In the genomic region with DNA sequence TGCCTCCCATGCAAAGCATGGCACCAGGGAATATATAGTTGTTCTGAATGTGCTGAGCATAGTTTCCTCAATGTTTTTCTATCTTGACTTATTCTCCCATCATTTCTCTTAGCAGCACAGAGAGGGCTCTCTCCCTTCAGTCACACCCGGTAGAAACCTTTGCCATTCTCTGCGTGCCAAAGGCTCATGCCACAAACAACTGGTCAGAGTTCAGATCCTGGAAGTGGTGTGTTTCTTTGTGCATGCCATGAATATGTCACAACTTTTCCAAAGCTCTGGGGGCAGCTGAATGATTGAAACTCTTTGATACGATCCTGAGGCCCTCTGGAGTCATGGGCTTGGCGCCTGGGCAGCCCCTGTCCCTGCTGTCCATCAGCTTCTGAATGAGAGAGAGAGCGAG, we compare ENCODE assay signal across 31 cellular contexts. TPM values are rescaled to one million over a fixed set of nuclear protein-coding genes. Genes with fewer than 3 reads are reported as not detected.
"Had no signal": no experiment of that assay in that cellular context is flagged by ENCODE, and none has a peak within 500 bp of the region (broad histone marks: within the 10 kb centered on the region; RNA-seq: fewer than 3 reads in every experiment).

No MANE protein-coding gene starts in this region.

- H3K27me3 Mint-ChIP-seq: activated CD8-positive, alpha-beta T cell treated with anti-CD3 and anti-CD28 coated beads for 36 hours had no signal

- H3K4me3 Mint-ChIP-seq: activated CD4-positive, alpha-beta T cell treated with anti-CD3 and anti-CD28 coated beads, Interleukin-2, amount 10 ng/mL, durations not matched to agents 24 days and 14 days; activated CD8-positive, alpha-beta T cell treated with anti-CD3 and anti-CD28 coated beads for 36 hours; IgD-negative memory B cell; T-helper 1 cell treated with Interleukin-12 subunit alpha and Interleukin-12 subunit beta and Interleukin-4 antibody, amounts not matched to agents 30 μg/mL and 1 μg/mL, for 36 hours; T-helper 2 cell treated with Interferon-gamma antibody and Interleukin-4, amounts not matched to agents 5 μg/mL and 100 μg/mL, for 36 hours had no signal

- H3K9me3 ChIP-seq: adrenal gland, body of pancreas, breast epithelium, SJCRH30 had no signal

- H3K27ac ChIP-seq: adrenal gland, body of pancreas, breast epithelium, SJCRH30, SK-N-MC had no signal

- H3K36me3 ChIP-seq: adrenal gland, breast epithelium, SJCRH30 had no signal

- DNase-seq: activated CD4-positive, alpha-beta T cell treated with anti-CD3 and anti-CD28 coated beads, Interleukin-2, amount 10 ng/mL, durations not matched to agents 24 days and 14 days; activated CD4-positive, alpha-beta T cell treated with anti-CD3 and anti-CD28 coated beads, Interleukin-2, amount 50 U/mL, for 4 hours; activated CD8-positive, alpha-beta T cell treated with anti-CD3 and anti-CD28 coated beads for 36 hours; activated gamma-delta T cell; activated naive CD4-positive, alpha-beta T cell treated with Interleukin-2 at 50 U/mL for 16 hours; activated T-cell treated with anti-CD3 and anti-CD28 coated beads, Interleukin-2, amount 50 U/mL, for 1 hour; adrenal gland; body of pancreas; Karpas-422; KBM-7; MV-4-11; NCI-H1092; NCI-H1417; NCI-H187 treated with DMSO at 0.1 percent for 48 hours; NCI-H2081; NCI-H226; NCI-H524 treated with DMSO at 0.1 percent for 48 hours; SHP77; SJCRH30 had no signal

- ATAC-seq: activated CD8-positive, alpha-beta T cell treated with anti-CD3 and anti-CD28 coated beads for 36 hours; activated naive CD4-positive, alpha-beta T cell treated with anti-CD3 and anti-CD28 coated beads, Interleukin-2, amount 50 U/mL, for 72 hours; body of pancreas; Panc1 had no signal

- H3K4me1 ChIP-seq: adrenal gland, body of pancreas, breast epithelium, SJCRH30 had no signal

- H3K4me3 ChIP-seq: adrenal gland, body of pancreas, breast epithelium, SJCRH30, SK-N-MC had no signal

- H3K9me3 Mint-ChIP-seq: activated CD4-positive, alpha-beta T cell treated with anti-CD3 and anti-CD28 coated beads, Interleukin-2, amount 10 ng/mL, durations not matched to agents 24 days and 14 days; activated CD8-positive, alpha-beta T cell treated with anti-CD3 and anti-CD28 coated beads for 36 hours; activated naive CD4-positive, alpha-beta T cell treated with anti-CD3 and anti-CD28 coated beads, Interleukin-2, amount 50 U/mL, for 72 hours; activated T-helper 2 cell treated with anti-CD3 and anti-CD28 coated beads, Interferon-gamma antibody, Interleukin-2, Interleukin-4, amounts not matched to agents 10 μg/mL and 5 μg/mL and 100 μg/mL, durations not matched to agents 14 hours and 24 hours and 36 hours; IgD-negative memory B cell; T-helper 1 cell treated with Interleukin-12 subunit alpha and Interleukin-12 subunit beta and Interleukin-4 antibody, amounts not matched to agents 30 μg/mL and 1 μg/mL, for 36 hours; T-helper 2 cell treated with Interferon-gamma antibody and Interleukin-4, amounts not matched to agents 5 μg/mL and 100 μg/mL, for 36 hours had no signal

- H3K27me3 ChIP-seq: adrenal gland, body of pancreas, breast epithelium, SJCRH30 had no signal

- H3K27ac Mint-ChIP-seq: activated CD4-positive, alpha-beta T cell treated with anti-CD3 and anti-CD28 coated beads, Interleukin-2, amount 10 ng/mL, durations not matched to agents 24 days and 14 days; activated CD8-positive, alpha-beta T cell treated with anti-CD3 and anti-CD28 coated beads for 36 hours; activated T-helper 2 cell treated with anti-CD3 and anti-CD28 coated beads, Interferon-gamma antibody, Interleukin-2, Interleukin-4, amounts not matched to agents 10 μg/mL and 5 μg/mL and 100 μg/mL, durations not matched to agents 14 hours and 24 hours and 36 hours; IgD-negative memory B cell; T-helper 1 cell treated with Interleukin-12 subunit alpha and Interleukin-12 subunit beta and Interleukin-4 antibody, amounts not matched to agents 30 μg/mL and 1 μg/mL, for 36 hours; T-helper 2 cell treated with Interferon-gamma antibody and Interleukin-4, amounts not matched to agents 5 μg/mL and 100 μg/mL, for 36 hours had no signal

- H3K36me3 Mint-ChIP-seq: activated naive CD4-positive, alpha-beta T cell treated with anti-CD3 and anti-CD28 coated beads, Interleukin-2, amount 50 U/mL, for 72 hours; IgD-negative memory B cell had no signal

- H3K4me1 Mint-ChIP-seq: IgD-negative memory B cell had no signal

RNA-seq across cellular contexts. Expression of gene EDAR, which starts 28.0 kb away (rescaled TPM):
- total RNA-seq: adrenal gland, astrocyte, body of pancreas, cardiac septum, NCI-H460, RPMI7951, SJCRH30 had no signal
- polyA plus RNA-seq: adrenal gland had no signal
